25 cellular contexts compared by ENCODE assay signal in genomic region chr5:129111351-129111750, GRCh38.
"Had no signal": no experiment of that assay in that cellular context is flagged by ENCODE, and none has a peak within 500 bp of the region (broad histone marks: within the 10 kb centered on the region; RNA-seq: fewer than 3 reads in every experiment).

No MANE protein-coding gene starts in this region.

- H3K4me3 Mint-ChIP-seq: natural killer cell; stimulated activated memory B cell treated with anti-CD40 and anti-IgM and Interleukin-4, amounts not matched to agents 10 μg/mL and 1 μg/mL and 100 μg/mL, for 72 hours had no signal

- H3K36me3 ChIP-seq: prostate gland had no signal

- H3K4me1 ChIP-seq: esophagus squamous epithelium, lower lobe of right lung, prostate gland, sigmoid colon, tibial nerve, upper lobe of left lung had no signal

- H3K27me3 ChIP-seq: dorsolateral prefrontal cortex, esophagus squamous epithelium, heart right ventricle, sigmoid colon, tibial nerve, upper lobe of left lung had no signal

- H3K9me3 Mint-ChIP-seq: natural killer cell; stimulated activated memory B cell treated with anti-CD40 and anti-IgM and Interleukin-4, amounts not matched to agents 10 μg/mL and 1 μg/mL and 100 μg/mL, for 72 hours had no signal

- ATAC-seq: left colon; lower lobe of right lung; natural killer cell; right cardiac atrium; stimulated activated memory B cell treated with anti-CD40 and anti-IgM and Interleukin-4, amounts not matched to agents 10 μg/mL and 1 μg/mL and 100 μg/mL, for 72 hours; stimulated activated naive CD8-positive, alpha-beta T cell treated with anti-CD3 and anti-CD28 coated beads, Interleukin-15, Interleukin-2, amounts not matched to agents 100 U/mL and 50 U/mL, for 24 hours had no signal

- H3K27ac ChIP-seq: dorsolateral prefrontal cortex, esophagus squamous epithelium, left ventricle myocardium inferior, lower lobe of right lung, prostate gland, sigmoid colon, thoracic aorta, tibial nerve, upper lobe of left lung had no signal

- H3K4me3 ChIP-seq: dorsolateral prefrontal cortex, esophagus squamous epithelium, heart right ventricle, left ventricle myocardium inferior, lower lobe of right lung, prostate gland, sigmoid colon, thoracic aorta, tibial nerve, upper lobe of left lung had no signal

- H3K27me3 Mint-ChIP-seq: stimulated activated memory B cell treated with anti-CD40 and anti-IgM and Interleukin-4, amounts not matched to agents 10 μg/mL and 1 μg/mL and 100 μg/mL, for 72 hours had no signal

- FAIRE-seq: colon, endothelial cell of umbilical vein, islet of Langerhans, urothelium cell line had no signal

- H3K27ac Mint-ChIP-seq: natural killer cell; stimulated activated memory B cell treated with anti-CD40 and anti-IgM and Interleukin-4, amounts not matched to agents 10 μg/mL and 1 μg/mL and 100 μg/mL, for 72 hours had no signal

- H3K9me3 ChIP-seq: esophagus squamous epithelium, heart right ventricle, left ventricle myocardium inferior, lower lobe of right lung, prostate gland, sigmoid colon, thoracic aorta, tibial nerve, upper lobe of left lung had no signal

- DNase-seq: dorsolateral prefrontal cortex; effector CD4-positive, alpha-beta T cell; erythroblast; esophagus squamous epithelium; foreskin melanocyte; glutamatergic neuron; heart right ventricle; hippocampal formation; left colon; left ventricle myocardium inferior; lower lobe of right lung; natural killer cell; right cardiac atrium; sigmoid colon; stimulated activated CD4-positive, alpha-beta T cell treated with anti-CD3 and anti-CD28 coated beads, Interleukin-4, amount 100 ng/mL, for 4 hours; stimulated activated naive CD8-positive, alpha-beta T cell treated with anti-CD3 and anti-CD28 coated beads, Interleukin-15, Interleukin-2, amounts not matched to agents 100 U/mL and 50 U/mL, for 24 hours; upper lobe of left lung had no signal
